Comparison of ENCODE assay signal across 16 cellular contexts in the genomic region with DNA sequence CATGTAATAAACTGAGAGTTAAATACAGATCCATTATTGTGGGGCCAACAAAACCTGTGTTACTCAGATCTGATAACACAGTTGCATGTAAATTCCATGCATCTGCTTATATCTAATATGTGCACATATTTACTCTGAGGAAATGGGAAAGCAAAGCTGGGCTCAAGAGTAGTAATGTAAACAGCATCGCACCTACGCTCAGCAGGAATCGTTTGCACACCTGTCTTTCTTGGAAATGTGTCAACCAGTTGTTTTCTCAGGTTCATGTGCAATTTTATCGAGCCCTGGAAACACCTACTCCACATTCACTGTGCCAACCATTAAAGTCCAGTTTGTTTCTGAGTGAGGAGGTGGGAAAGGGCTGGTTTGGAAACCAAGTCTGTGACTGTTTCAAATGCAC.
DNase-seq lines count a peak whose midpoint lies in the region; FAIRE-seq and TF ChIP-seq lines count a peak whose summit lies in the region.
"Had no signal": no experiment of that assay in that cellular context is flagged by ENCODE, and none has a peak within 500 bp of the region (broad histone marks: within the 10 kb centered on the region; RNA-seq: fewer than 3 reads in every experiment).

No MANE protein-coding gene starts in this region.

- intact Hi-C loops in colonic mucosa (cut with DNase I), result no loop called here

- DNase-seq in DMS153 treated with DMSO at 0.1 percent for 48 hours (lab: John Stamatoyannopoulos, UW; ENCODE audit: unreplicated experiment), result peak; percentile 86
- peak; percentile 93 to 100 (median 97) for DNase-seq in NCI-H1417 (lab: John Stamatoyannopoulos, UW)
- peak; percentile 95 for DNase-seq in NCI-H2196 (lab: John Stamatoyannopoulos, UW; ENCODE audit: unreplicated experiment)
- peak; percentile 59 for DNase-seq in colonic mucosa
- DNase-seq in RKO (ENCODE audit: low spot score), result no peak
- no peak for DNase-seq in GM12892 (ENCODE audit: insufficient read length)
- DNase-seq in NCI-H446 (lab: John Stamatoyannopoulos, UW), result no peak
- no peak for DNase-seq in LoVo (ENCODE audit: low spot score)
- DNase-seq: activated CD4-positive, alpha-beta memory T cell treated with anti-CD3 and anti-CD28 coated beads, Interleukin-2, amount 10 ng/mL, durations not matched to agents 7 days and 5 days; caudate nucleus; effector memory CD8-positive, alpha-beta T cell; GF-D8; KBM-7; naive thymus-derived CD4-positive, alpha-beta T cell; NCI-H1694; PC-9 had no signal

- TF ChIP-seq CTCF in colonic mucosa (IDR thresholded peaks at IDR 0.05), result no peak

- H3K27ac ChIP-seq in colonic mucosa, result no peak overlapping the region
- H3K27ac ChIP-seq: PC-9 had no signal

- H3K27me3 ChIP-seq in colonic mucosa, result no peaks in the 10 kb centered on the region

- no peak for TF ChIP-seq POLR2A in GM12892 (IDR thresholded peaks at IDR 0.05; ENCODE audit: low read depth, low read length)

- no peaks in the 10 kb centered on the region for H3K4me1 ChIP-seq in colonic mucosa

- no peak overlapping the region for H3K4me3 ChIP-seq in colonic mucosa
- H3K4me3 ChIP-seq: PC-9 had no signal

- no peak overlapping the region for H3K9ac ChIP-seq in colonic mucosa (ENCODE audit: low read depth in 2 of 2, low read length in 2 of 2)

- FAIRE-seq in GM12892 (lab: Jason Lieb, UNC), result no peak

- no peaks in the 10 kb centered on the region for H3K9me3 ChIP-seq in colonic mucosa

- no peaks in the 10 kb centered on the region for H3K36me3 ChIP-seq in colonic mucosa

Comparison
In these comparisons a context has a peak if more than half of its experiments do, and no peak if none do; other contexts are left out.
1. DNase-seq: peak in DMS153 treated with DMSO at 0.1 percent for 48 hours (single experiment), NCI-H1417 (3 of 3), NCI-H2196 (single experiment) and colonic mucosa (single experiment); none in RKO (single experiment), GM12892 (single experiment), NCI-H446 (0 of 2) and LoVo (single experiment).